8 cellular contexts compared by ENCODE assay signal in the genomic region with DNA sequence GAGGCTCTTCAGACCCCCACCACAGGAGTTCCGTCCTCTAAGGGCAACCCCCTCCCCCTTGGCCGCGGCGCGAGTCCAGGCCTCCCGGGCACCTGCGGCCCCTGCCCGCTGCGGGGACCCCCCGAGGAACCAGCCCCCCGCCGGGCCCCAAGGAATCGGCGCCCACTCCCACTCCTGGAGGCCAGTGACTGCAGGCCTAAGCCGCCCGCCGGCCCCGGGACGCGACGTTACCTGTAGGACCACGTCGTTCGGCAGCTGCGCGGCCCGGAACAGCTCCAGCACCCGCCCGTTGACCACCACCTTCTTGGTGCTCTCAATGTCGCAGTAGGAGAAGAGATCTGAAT. TPM values are rescaled to one million over a fixed set of nuclear protein-coding genes. Genes with fewer than 3 reads are reported as not detected.
A peak's percentile ranks its signal among the peaks of the same experiment; 100 is the strongest.
DNase-seq lines count a peak whose midpoint lies in the region; ATAC-seq and TF ChIP-seq lines count a peak whose summit lies in the region.

No MANE protein-coding gene starts in this region.

- H3K36me3 ChIP-seq in BJ (ENCODE audit: control insufficient read depth, insufficient read depth, low read length) = no peaks in the 10 kb centered on the region
- H3K36me3 ChIP-seq in iPS-20b (ENCODE audit: insufficient read depth, low read depth, low read length) = no peaks in the 10 kb centered on the region
- no peaks in the 10 kb centered on the region for H3K36me3 ChIP-seq in stomach

- H3K4me1 ChIP-seq in iPS-20b (ENCODE audit: insufficient read depth, low read length) = peaks cover 21% of the 10 kb centered on the region
- H3K4me1 ChIP-seq in stomach = peaks cover 29 to 65% (median 57%) of the 10 kb centered on the region in 4 donors

- POLR2A ChIA-PET in BJ (lab: Charles Lee) = no interaction called here

- CTCF ChIA-PET in BJ (lab: Yijun Ruan, JAX) = interaction anchor here (0.6 to 6.3 kb wide), 7 partner anchors 11 to 176 kb away, joined by 3 to 50 read pairs (median 3); no protein-coding TSS in a partner anchor

- H3K4me1 Mint-ChIP-seq in activated naive CD8-positive, alpha-beta T cell treated with anti-CD3 and anti-CD28 coated beads for 36 hours = peaks cover 11% of the 10 kb centered on the region

- no peaks in the 10 kb centered on the region for H3K9me3 Mint-ChIP-seq in activated naive CD8-positive, alpha-beta T cell treated with anti-CD3 and anti-CD28 coated beads for 36 hours

- TF ChIP-seq POLR2A in stomach (IDR thresholded peaks at IDR 0.05) = no peak

- no peaks in the 10 kb centered on the region for H3K27me3 Mint-ChIP-seq in activated naive CD8-positive, alpha-beta T cell treated with anti-CD3 and anti-CD28 coated beads for 36 hours

- TF ChIP-seq EP300 in stomach (IDR thresholded peaks at IDR 0.05) = no peak

- H3K27ac Mint-ChIP-seq in activated naive CD8-positive, alpha-beta T cell treated with anti-CD3 and anti-CD28 coated beads for 36 hours = peak overlapping the region; percentile 78

- ATAC-seq in HG02610 (IDR thresholded peaks at IDR 0.05; ENCODE audit: unreplicated experiment) = peak; percentile 18
- ATAC-seq in HG02938 (IDR thresholded peaks at IDR 0.05; ENCODE audit: unreplicated experiment) = no peak

- intact Hi-C loops in stomach (cut with DNase I; ENCODE audit: low total_unique reads) = loop anchor here (5.0 kb wide), 1 partner anchor 170 kb away; no protein-coding TSS in a partner anchor

- no peaks in the 10 kb centered on the region for H3K9me3 ChIP-seq in iPS-20b (ENCODE audit: insufficient read depth, low read depth, low read length)
- no peaks in the 10 kb centered on the region for H3K9me3 ChIP-seq in stomach

- 0 to 1% (median 0%) methylated on average over 4 to 30 of the region's 30 CpGs for WGBS in stomach, 5 donors

- H3K27me3 ChIP-seq in BJ (ENCODE audit: control insufficient read depth, insufficient read depth, low read length) (no peaks in the 10 kb centered on the region), iPS-20b (ENCODE audit: insufficient read depth, low read length) (no peaks in the 10 kb centered on the region), stomach (no peaks in the 10 kb centered on the region)

- peaks cover 1% of the 10 kb centered on the region for H3K36me3 Mint-ChIP-seq in activated naive CD8-positive, alpha-beta T cell treated with anti-CD3 and anti-CD28 coated beads for 36 hours

- TF ChIP-seq CTCF in BJ (IDR thresholded peaks at IDR 0.05; ENCODE audit: insufficient read depth, low read depth, low read length) = no peak
- no peak for TF ChIP-seq CTCF in stomach (IDR thresholded peaks at IDR 0.05)

- H3K4me3 Mint-ChIP-seq in activated naive CD8-positive, alpha-beta T cell treated with anti-CD3 and anti-CD28 coated beads for 36 hours = peak overlapping the region; percentile 77

- H3K9ac ChIP-seq in iPS-20b (ENCODE audit: low read depth, low read length) = peak overlapping the region; percentile 84

- H3K4me3 ChIP-seq in BJ (ENCODE audit: low read depth, low read length) (peak overlapping the region; percentile 93), iPS-20b (ENCODE audit: low read length) (peak overlapping the region; percentile 96), stomach (peak overlapping the region; percentile 85 to 92 (median 92))

- H3K27ac ChIP-seq in iPS-20b (ENCODE audit: low read length) (peak overlapping the region; percentile 43), stomach (peak overlapping the region; percentile 91 to 98 (median 92))

- DNase-seq in BJ (ENCODE audit: low read depth) (no peak), stomach (no peak), AML-193 (lab: John Stamatoyannopoulos, UW) (no peak), HuH-7 (ENCODE audit: low spot score) (no peak)
- no peak for DNase-seq in activated naive CD8-positive, alpha-beta T cell treated with anti-CD3 and anti-CD28 coated beads for 36 hours

RNA-seq across cellular contexts. Expression of a gene that starts 0.8 kb away (rescaled TPM):
- polyA plus RNA-seq in BJ (2011; rRNA removed) (27.2 and 29.9 TPM in 2 replicates), stomach (10 to 100 TPM; 11.8 to 39.4 (median 31.2) TPM)
- 19.2 and 27.2 TPM in 2 replicates for polyA minus RNA-seq in BJ (2011; rRNA and poly(A)+ RNA removed)
- 10 to 100 TPM; 59.7 to 73.2 TPM for total RNA-seq in activated naive CD8-positive, alpha-beta T cell treated with anti-CD3 and anti-CD28 coated beads for 36 hours
- 10 to 100 TPM; 40.8 to 85.4 (median 43.8) TPM for total RNA-seq in stomach

RNA-seq across cellular contexts. Expression of a gene that starts 41.3 kb away (rescaled TPM):
- polyA plus RNA-seq in BJ (2011; rRNA removed) (13.1 and 23.1 TPM in 2 replicates), stomach (10 to 100 TPM; 46.3 to 99.9 (median 85.0) TPM)
- 4.5 and 5.9 TPM in 2 replicates for polyA minus RNA-seq in BJ (2011; rRNA and poly(A)+ RNA removed)
- 100 to 1,000 TPM; 192 to 196 TPM for total RNA-seq in activated naive CD8-positive, alpha-beta T cell treated with anti-CD3 and anti-CD28 coated beads for 36 hours
- 10 to 100 TPM in 3 of 5 donors, not detected in 2; 16.2 to 35.0 (median 18.3) TPM for total RNA-seq in stomach

Comparison
In these comparisons a context has a peak if more than half of its experiments do, and no peak if none do; other contexts are left out.
1. RNA of a gene that starts 41.3 kb away (total RNA-seq): 192 to 196 TPM in activated naive CD8-positive, alpha-beta T cell treated with anti-CD3 and anti-CD28 coated beads for 36 hours; 16.2 to 35.0 TPM in stomach; every median in the first group is over 4 times any median in the second.
2. Peak in every context shown above with its lines, with median percentiles within 50 percentile points of each other: H3K4me3 ChIP-seq.